ENCODE assay signal across 8 cellular contexts in genomic region chr6:159151266-159151855, GRCh38. TPM values are rescaled to one million over a fixed set of nuclear protein-coding genes. Genes with fewer than 3 reads are reported as not detected.
A peak's percentile ranks its signal among the peaks of the same experiment; 100 is the strongest.
DNase-seq lines count a peak whose midpoint lies in the region; ATAC-seq and TF ChIP-seq lines count a peak whose summit lies in the region.

No MANE protein-coding gene starts in this region.

- no peaks in the 10 kb centered on the region for H3K9me3 Mint-ChIP-seq in MCF 10A (ENCODE audit: unreplicated experiment)

- peak; percentile 54 for DNase-seq in ELF-1 (ENCODE audit: low read depth, low spot score)
- peak; percentile 5 to 34 for DNase-seq in SHP77 (lab: John Stamatoyannopoulos, UW)
- peak; percentile 63 for DNase-seq in MCF 10A (ENCODE audit: unreplicated experiment)
- no peak for DNase-seq in left lobe of liver (ENCODE audit: low spot score)
- peak; percentile 41 for DNase-seq in stromal cell of bone marrow (ENCODE audit: low read depth)
- DNase-seq in GDM1 (lab: John Stamatoyannopoulos, UW), result no peak

- H3K27me3 Mint-ChIP-seq in MCF 10A (ENCODE audit: insufficient read depth, unreplicated experiment), result peaks cover 15% of the 10 kb centered on the region

- BruUV-seq in MCF 10A (replicated peaks; lab: Mats Ljungman, UMichigan), result no TSS peak

- H3K36me3 Mint-ChIP-seq in MCF 10A (ENCODE audit: insufficient read depth, unreplicated experiment), result no peaks in the 10 kb centered on the region

- peak; percentile 76 for TF ChIP-seq CTCF in MCF 10A (IDR thresholded peaks at IDR 0.05; ENCODE audit: unreplicated experiment)

- H3K4me1 Mint-ChIP-seq in MCF 10A (ENCODE audit: insufficient read depth, unreplicated experiment), result peaks cover 5% of the 10 kb centered on the region

- ATAC-seq in HG03439 (IDR thresholded peaks at IDR 0.05; ENCODE audit: unreplicated experiment) (peak; percentile 63), left lobe of liver (peak; percentile 95), HG02938 (IDR thresholded peaks at IDR 0.05; ENCODE audit: unreplicated experiment) (no peak)

- CTCF ChIA-PET in MCF 10A (lab: Yijun Ruan, JAX), result interaction anchor here (0.5 to 1.3 kb wide), 10 partner anchors 9 to 484 kb away, joined by 3 to 5 read pairs (median 3); no protein-coding TSS in a partner anchor

- POLR2A ChIA-PET in MCF 10A (lab: Yijun Ruan, JAX), result no interaction called here

- intact Hi-C loops in MCF 10A (cut with micrococcal nuclease), result no loop called here

- no peak overlapping the region for H3K27ac Mint-ChIP-seq in MCF 10A (ENCODE audit: low read depth, unreplicated experiment)

- H3K4me3 Mint-ChIP-seq in MCF 10A (ENCODE audit: unreplicated experiment), result no peak overlapping the region

RNA-seq across cellular contexts. Expression of gene FNDC1, which starts 17.8 kb away (rescaled TPM):
- total RNA-seq in MCF 10A (2022) (not detected in 2 replicates), left lobe of liver (0.10 TPM)

Comparison
In these comparisons a context has a peak if more than half of its experiments do, and no peak if none do; other contexts are left out.
1. DNase-seq: peak in ELF-1 (single experiment), SHP77 (2 of 2), MCF 10A (single experiment) and stromal cell of bone marrow (single experiment); none in left lobe of liver (single experiment) and GDM1 (single experiment).